Comparison of ENCODE assay signal across 17 cellular contexts in genomic region chr1:206690516-206690915, GRCh38. TPM values are rescaled to one million over a fixed set of nuclear protein-coding genes. Genes with fewer than 3 reads are reported as not detected.
DNase-seq lines count a peak whose midpoint lies in the region; ATAC-seq, FAIRE-seq and TF ChIP-seq lines count a peak whose summit lies in the region.
"Had no signal": no experiment of that assay in that cellular context is flagged by ENCODE, and none has a peak within 500 bp of the region (broad histone marks: within the 10 kb centered on the region; RNA-seq: fewer than 3 reads in every experiment).

No MANE protein-coding gene starts in this region.

- H3K27ac ChIP-seq in A549 (peak overlapping the region in 1 of 2 experiments; percentile 9; a peak in 1 of 6 replicates), endodermal cell (ENCODE audit: low read depth, low read length) (no peak overlapping the region), PC-9 (no peak overlapping the region)
- H3K27ac ChIP-seq: neutrophil had no signal

- H3K36me3 ChIP-seq in endodermal cell (ENCODE audit: control insufficient read depth, insufficient read depth, low read length) (peaks cover 8% of the 10 kb centered on the region), PC-9 (ENCODE audit: low read depth) (no peaks in the 10 kb centered on the region)
- H3K36me3 ChIP-seq: transverse colon had no signal

- POLR2A ChIA-PET in A549 (lab: Yijun Ruan, JAX) (no interaction called here), PC-9 (lab: Charles Lee; ENCODE audit: unreplicated experiment) (interaction anchor here (0.6 kb wide), 1 partner anchor 19 kb away, joined by 6 read pairs; no protein-coding TSS in a partner anchor)

- intact Hi-C loops in PC-9 (cut with micrococcal nuclease; ENCODE audit: unreplicated experiment): no loop called here

- TF ChIP-seq CTCF in A549 (IDR thresholded peaks at IDR 0.05) (no peak), LNCaP clone FGC (IDR thresholded peaks at IDR 0.05; ENCODE audit: control insufficient read depth, extremely low read depth, insufficient read depth) (no peak), endodermal cell (conservative IDR thresholded peaks at IDR 0.05) (no peak), nephron (IDR thresholded peaks at IDR 0.05; ENCODE audit: unreplicated experiment in 3 of 3) (no peak), PC-9 (conservative IDR thresholded peaks at IDR 0.05) (no peak)

- peak overlapping the region; percentile 69; the same call in 2 of the 3 replicates for H3K4me2 ChIP-seq in A549
- no peak overlapping the region for H3K4me2 ChIP-seq in PC-9

- H2AFZ ChIP-seq in PC-9: no peak overlapping the region

- no peak overlapping the region for H3K9ac ChIP-seq in endodermal cell (ENCODE audit: extremely low read depth, low read length, poor library complexity, severe bottlenecking)

- TF ChIP-seq EP300 in A549 (IDR thresholded peaks at IDR 0.05): no peak

- no peak for FAIRE-seq in A549 (lab: Jason Lieb, UNC)
- FAIRE-seq: GM12892 had no signal

- H3K9me2 ChIP-seq in PC-9 (ENCODE audit: insufficient read depth): no peaks in the 10 kb centered on the region

- H3K4me1 Mint-ChIP-seq in endodermal cell: peaks cover 75% of the 10 kb centered on the region
- H3K4me1 Mint-ChIP-seq in nephron: peaks cover 93% of the 10 kb centered on the region

- peak overlapping the region; percentile 81 for H3K27ac Mint-ChIP-seq in endodermal cell
- peak overlapping the region in 2 of 3 experiments; percentile 18 to 81 for H3K27ac Mint-ChIP-seq in nephron
- H3K27ac Mint-ChIP-seq: activated T-helper 2 cell treated with anti-CD3 and anti-CD28 coated beads, Interferon-gamma antibody, Interleukin-2, Interleukin-4, amounts not matched to agents 10 μg/mL and 5 μg/mL and 100 μg/mL, durations not matched to agents 14 hours and 24 hours and 36 hours had no signal

- BruUV-seq in PC-9 (replicated peaks; lab: Mats Ljungman, UMichigan): no TSS peak

- CTCF ChIA-PET in A549 (lab: Yijun Ruan, JAX): interaction anchor here (0.9 to 5.0 kb wide), 10 partner anchors 12 to 222 kb away, joined by 3 to 40 read pairs (median 4); no protein-coding TSS in a partner anchor
- CTCF ChIA-PET in PC-9 (lab: Charles Lee): no interaction called here

- no peaks in the 10 kb centered on the region for H3K9me3 Mint-ChIP-seq in endodermal cell
- no peaks in the 10 kb centered on the region for H3K9me3 Mint-ChIP-seq in nephron
- H3K9me3 Mint-ChIP-seq: activated T-helper 2 cell treated with anti-CD3 and anti-CD28 coated beads, Interferon-gamma antibody, Interleukin-2, Interleukin-4, amounts not matched to agents 10 μg/mL and 5 μg/mL and 100 μg/mL, durations not matched to agents 14 hours and 24 hours and 36 hours; HFFc6; T-cell had no signal

- peaks cover 83% of the 10 kb centered on the region for H4K20me1 ChIP-seq in PC-9 (ENCODE audit: insufficient read depth)

- TF ChIP-seq POLR2A in A549 (IDR thresholded peaks at IDR 0.05; ENCODE audit: low read length): no peak

- H3K27me3 ChIP-seq in endodermal cell (ENCODE audit: control insufficient read depth, insufficient read depth, low read length, poor library complexity, severe bottlenecking): no peaks in the 10 kb centered on the region
- no peaks in the 10 kb centered on the region for H3K27me3 ChIP-seq in PC-9 (ENCODE audit: insufficient read depth, low read depth)
- H3K27me3 ChIP-seq: neutrophil, transverse colon had no signal

- H3K27me3 Mint-ChIP-seq in endodermal cell (ENCODE audit: insufficient read depth) (peaks cover 2% of the 10 kb centered on the region), nephron (ENCODE audit: low read depth) (no peaks in the 10 kb centered on the region)
- H3K27me3 Mint-ChIP-seq: T-cell had no signal

- no peaks in the 10 kb centered on the region for H3K9me3 ChIP-seq in A549
- no peaks in the 10 kb centered on the region for H3K9me3 ChIP-seq in endodermal cell (ENCODE audit: control insufficient read depth, low read length)
- H3K9me3 ChIP-seq in PC-9 (ENCODE audit: insufficient read depth, low read depth): no peaks in the 10 kb centered on the region
- H3K9me3 ChIP-seq: neutrophil, transverse colon had no signal

- peaks cover 83% of the 10 kb centered on the region for H3K79me2 ChIP-seq in PC-9 (ENCODE audit: low read depth)

- H3K4me1 ChIP-seq in A549 (peaks cover 83% of the 10 kb centered on the region), endodermal cell (ENCODE audit: control insufficient read depth, insufficient read depth, low read length) (peaks cover 26% of the 10 kb centered on the region), PC-9 (replicated peaks; ENCODE audit: insufficient read depth) (peaks cover 24% of the 10 kb centered on the region)

- no peak for ATAC-seq in A549
- no peak for ATAC-seq in HG02870 (IDR thresholded peaks at IDR 0.05; ENCODE audit: unreplicated experiment)
- ATAC-seq: T-cell had no signal

- no peak overlapping the region for H3K4me3 ChIP-seq in A549
- no peak overlapping the region for H3K4me3 ChIP-seq in LNCaP clone FGC (ENCODE audit: low read depth, low read length)
- H3K4me3 ChIP-seq in endodermal cell (ENCODE audit: low read length): no peak overlapping the region
- H3K4me3 ChIP-seq in PC-9: no peak overlapping the region
- H3K4me3 ChIP-seq: transverse colon had no signal

- DNase-seq in A549 (ENCODE audit: low read depth in 1 of 2, low spot score in 1 of 2): no peak
- DNase-seq in LNCaP clone FGC (ENCODE audit: low read depth): peak; percentile 57
- DNase-seq in endodermal cell: no peak
- DNase-seq in HT-29 (ENCODE audit: low spot score): no peak
- DNase-seq in NCI-H345 treated with DMSO at 0.1 percent for 48 hours (lab: John Stamatoyannopoulos, UW; ENCODE audit: unreplicated experiment): no peak
- DNase-seq in PC-9: no peak
- DNase-seq: effector CD8-positive, alpha-beta T cell; HFFc6; NCI-H226; stimulated activated CD4-positive, alpha-beta T cell treated with anti-CD3 and anti-CD28 coated beads, Interleukin-12 subunit alpha, Interleukin-12 subunit beta, amount 100 ng/mL, for 4 hours; T-cell; transverse colon had no signal

- H3K36me3 Mint-ChIP-seq in endodermal cell (ENCODE audit: low read depth) (no peaks in the 10 kb centered on the region), nephron (ENCODE audit: low read depth) (peaks cover 3% of the 10 kb centered on the region)

- H3K4me3 Mint-ChIP-seq in endodermal cell: no peak overlapping the region
- H3K4me3 Mint-ChIP-seq in nephron: peak overlapping the region in 1 of 3 experiments; percentile 50

- no peak for TF ChIP-seq RAD21 in A549 (conservative IDR thresholded peaks at IDR 0.05 in 1 of 2, IDR thresholded peaks at IDR 0.05 in 1 of 2)

- 82% methylated on average over 2 of the region's 2 CpGs for WGBS in A549 (ENCODE audit: missing lambda C conversion rate)
- 92 to 100% methylated on average over 1 to 2 of the region's 2 CpGs for WGBS in endodermal cell (ENCODE audit: insufficient coverage in 1 of 2, insufficient read length in 1 of 2), 2 experiments

- peaks cover 5% of the 10 kb centered on the region; the same call in 1 of the 2 replicates for H3F3A ChIP-seq in PC-9 (ENCODE audit: insufficient read depth, low read depth)

TF ChIP-seq in A549, 52 proteins besides CTCF, POLR2A, EP300 and RAD21:
- TF ChIP-seq HDAC2 (IDR thresholded peaks at IDR 0.05) (no peak), GATA3 (IDR thresholded peaks at IDR 0.05; ENCODE audit: borderline replicate concordance) (no peak), JUNB (IDR thresholded peaks at IDR 0.05) (no peak), CBX8 (IDR thresholded peaks at IDR 0.05) (no peak), NR3C1 (IDR thresholded peaks at IDR 0.05) (no peak), JUN (IDR thresholded peaks at IDR 0.05) (no peak), CHD2 (IDR thresholded peaks at IDR 0.05; ENCODE audit: low read length, partially characterized antibody) (no peak)

RNA-seq across cellular contexts. Expression of gene MAPKAPK2, which starts 5.8 kb away (rescaled TPM):
- polyA plus RNA-seq in A549 (2011; rRNA removed): 37.2 and 48.5 TPM in 2 replicates
- 34.3 and 42.5 TPM in 2 replicates for polyA plus RNA-seq in A549 (2012; cell fraction: cytosol; rRNA removed)
- polyA plus RNA-seq in A549 (2012; cell fraction: nucleus; rRNA removed): 62.0 and 66.6 TPM in 2 replicates
- polyA plus RNA-seq in A549 (2017; fragmentation: RNase III; extraction: RNeasy Plus Mini Kit Qiagen cat#74134 plus additional on column Dnase treatment): 36.5 to 43.8 TPM (median 43.0 TPM) in 3 replicates
- 49.2 and 51.4 TPM in 2 replicates for polyA minus RNA-seq in A549 (2011; rRNA and poly(A)+ RNA removed)
- total RNA-seq in endodermal cell: 10 to 100 TPM; 72.8 to 79.7 TPM
- polyA plus RNA-seq in endodermal cell (2013, experiment 1 of 2): 79.7 TPM
- polyA plus RNA-seq in endodermal cell (2013, experiment 2 of 2): 76.4 TPM
- 41.9 and 50.4 TPM in 2 replicates for total RNA-seq in HT-29 (2014; rRNA removed; shearing (Covaris generic))
- 62.6 and 70.6 TPM in 2 replicates for total RNA-seq in PC-9 (2021)

RNA-seq across cellular contexts. Expression of gene DYRK3, which starts 55.2 kb away (rescaled TPM):
- polyA plus RNA-seq in A549 (2011; rRNA removed) (7.3 and 9.3 TPM in 2 replicates), A549 (2017; fragmentation: RNase III; extraction: RNeasy Plus Mini Kit Qiagen cat#74134 plus additional on column Dnase treatment) (8.2 to 8.8 TPM (median 8.7 TPM) in 3 replicates)
- 1.8 and 2.1 TPM in 2 replicates for polyA plus RNA-seq in A549 (2012; cell fraction: cytosol; rRNA removed)
- polyA plus RNA-seq in A549 (2012; cell fraction: nucleus; rRNA removed): 2.0 and 2.6 TPM in 2 replicates
- polyA minus RNA-seq in A549 (2011; rRNA and poly(A)+ RNA removed): 8.5 and 10.5 TPM in 2 replicates
- total RNA-seq in endodermal cell (10 to 100 TPM in 1 of 2 donors, 1 to 10 TPM in 1; 9.0 to 13.5 TPM), PC-9 (2021) (3.3 and 3.9 TPM in 2 replicates)
- 10.0 TPM for polyA plus RNA-seq in endodermal cell (2013, experiment 1 of 2)
- polyA plus RNA-seq in endodermal cell (2013, experiment 2 of 2): 10.5 TPM
- 0.31 and 0.36 TPM in 2 replicates for total RNA-seq in HT-29 (2014; rRNA removed; shearing (Covaris generic))
